24 cellular contexts compared by ENCODE assay signal in genomic region chr7:3678411-3678810, GRCh38.
"Had no signal": no experiment of that assay in that cellular context is flagged by ENCODE, and none has a peak within 500 bp of the region (broad histone marks: within the 10 kb centered on the region; RNA-seq: fewer than 3 reads in every experiment).

No MANE protein-coding gene starts in this region.

- FAIRE-seq: colon, endometrium, endothelial cell of umbilical vein, frontal cortex had no signal

- DNase-seq: colonic mucosa; cortex of kidney; dermis blood vessel endothelial cell; dorsolateral prefrontal cortex; effector CD4-positive, alpha-beta T cell; effector CD8-positive, alpha-beta T cell; effector memory CD4-positive, alpha-beta T cell; effector memory CD8-positive, alpha-beta T cell; endodermal cell; erythroblast; esophagus squamous epithelium; foreskin fibroblast; foreskin keratinocyte; gastrocnemius medialis; glutamatergic neuron; head of caudate nucleus; heart left ventricle; heart right ventricle had no signal

- ATAC-seq: effector memory CD8-positive, alpha-beta T cell; esophagus mucosa; foreskin keratinocyte; gastrocnemius medialis; gastroesophageal sphincter; heart left ventricle; heart right ventricle had no signal
